In the genomic region with DNA sequence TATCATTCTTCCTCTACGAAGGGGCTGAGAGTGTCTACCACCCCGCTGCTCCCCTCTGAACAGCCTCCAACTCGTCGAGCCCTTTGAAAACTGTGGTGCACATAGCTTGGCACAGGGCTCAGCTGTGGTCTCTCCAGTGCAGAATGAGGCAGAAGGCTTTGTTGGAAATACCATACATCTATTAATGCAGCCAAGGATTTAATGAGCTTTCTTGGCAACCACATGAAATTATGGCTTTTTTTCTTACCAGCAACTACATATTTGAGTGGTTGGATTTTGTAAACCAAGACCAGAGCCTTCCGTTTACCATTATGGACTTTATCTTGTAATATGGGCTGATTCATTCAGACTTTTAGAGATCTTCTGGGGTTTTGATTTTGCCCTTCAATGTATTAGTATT, we compare ENCODE assay signal across 26 cellular contexts.
DNase-seq lines count a peak whose midpoint lies in the region; ATAC-seq and TF ChIP-seq lines count a peak whose summit lies in the region.
"Had no signal": no experiment of that assay in that cellular context is flagged by ENCODE, and none has a peak within 500 bp of the region (broad histone marks: within the 10 kb centered on the region; RNA-seq: fewer than 3 reads in every experiment).

No MANE protein-coding gene starts in this region.

- BruUV-seq in MCF 10A (replicated peaks; lab: Mats Ljungman, UMichigan), result no TSS peak

- peak overlapping the region; percentile 96 for H3K27ac Mint-ChIP-seq in MCF 10A (ENCODE audit: low read depth, unreplicated experiment)
- no peak overlapping the region for H3K27ac Mint-ChIP-seq in stimulated activated effector memory CD8-positive, alpha-beta T cell treated with anti-CD3 and anti-CD28 coated beads, Interleukin-12 subunit alpha, Interleukin-12 subunit beta, amount 100 ng/mL, for 72 hours
- no peak overlapping the region for H3K27ac Mint-ChIP-seq in activated naive CD8-positive, alpha-beta T cell treated with anti-CD3 and anti-CD28 coated beads, Interleukin-2, amount 50 U/mL, for 24 hours
- H3K27ac Mint-ChIP-seq: activated CD8-positive, alpha-beta memory T cell treated with anti-CD3 and anti-CD28 coated beads, Interleukin-2, amount 10 ng/mL, durations not matched to agents 7 days and 5 days; activated naive CD4-positive, alpha-beta T cell treated with anti-CD3 and anti-CD28 coated beads, Interleukin-2, amount 10 ng/mL, durations not matched to agents 7 days and 5 days; activated T-cell treated with anti-CD3 and anti-CD28 coated beads, Interleukin-2, amount 50 U/mL, for 72 hours; stimulated activated naive B cell treated with anti-CD40 and anti-IgM and Interleukin-4, amounts not matched to agents 10 μg/mL and 1 μg/mL and 100 μg/mL, for 72 hours had no signal

- H3K4me1 ChIP-seq in OCI-LY1 (ENCODE audit: insufficient read depth, low read length, severe bottlenecking) (peaks cover 39% of the 10 kb centered on the region), neuronal stem cell (ENCODE audit: control insufficient read depth in 2 of 2, insufficient read depth in 1 of 2, low read depth in 1 of 2, low read length in 2 of 2) (peaks cover 0 to 12% of the 10 kb centered on the region in 2 donors), MM.1S (ENCODE audit: low read length) (no peaks in the 10 kb centered on the region)

- H3K4me3 ChIP-seq in OCI-LY1 (ENCODE audit: low read depth, low read length, poor library complexity, severe bottlenecking) (no peak overlapping the region), neuronal stem cell (ENCODE audit: low read length in 2 of 2) (no peak overlapping the region), MM.1S (ENCODE audit: low read length) (no peak overlapping the region)
- H3K4me3 ChIP-seq: dorsolateral prefrontal cortex, SK-N-MC, spleen had no signal

- H3K4me2 ChIP-seq in OCI-LY1 (ENCODE audit: low read length) (no peak overlapping the region), neuronal stem cell (ENCODE audit: insufficient read depth, low read length, poor library complexity, severe bottlenecking) (no peak overlapping the region), MM.1S (ENCODE audit: low read depth, low read length) (no peak overlapping the region)

- TF ChIP-seq CTCF in 22Rv1 (IDR thresholded peaks at IDR 0.05) (no peak), OCI-LY1 (IDR thresholded peaks at IDR 0.05; ENCODE audit: low read length) (no peak), MCF 10A (IDR thresholded peaks at IDR 0.05; ENCODE audit: unreplicated experiment) (no peak), MM.1S (IDR thresholded peaks at IDR 0.05; ENCODE audit: low read length) (no peak)

- H3K27me3 Mint-ChIP-seq in MCF 10A (ENCODE audit: insufficient read depth, unreplicated experiment), result no peaks in the 10 kb centered on the region
- no peaks in the 10 kb centered on the region for H3K27me3 Mint-ChIP-seq in activated naive CD8-positive, alpha-beta T cell treated with anti-CD3 and anti-CD28 coated beads, Interleukin-2, amount 50 U/mL, for 24 hours
- H3K27me3 Mint-ChIP-seq: stimulated activated naive B cell treated with anti-CD40 and anti-IgM and Interleukin-4, amounts not matched to agents 10 μg/mL and 1 μg/mL and 100 μg/mL, for 72 hours had no signal

- no peaks in the 10 kb centered on the region for H3K36me3 Mint-ChIP-seq in MCF 10A (ENCODE audit: insufficient read depth, unreplicated experiment)
- no peaks in the 10 kb centered on the region for H3K36me3 Mint-ChIP-seq in stimulated activated effector memory CD8-positive, alpha-beta T cell treated with anti-CD3 and anti-CD28 coated beads, Interleukin-12 subunit alpha, Interleukin-12 subunit beta, amount 100 ng/mL, for 72 hours
- no peaks in the 10 kb centered on the region for H3K36me3 Mint-ChIP-seq in activated naive CD8-positive, alpha-beta T cell treated with anti-CD3 and anti-CD28 coated beads, Interleukin-2, amount 50 U/mL, for 24 hours (ENCODE audit: low read depth)
- H3K36me3 Mint-ChIP-seq: activated CD8-positive, alpha-beta memory T cell treated with anti-CD3 and anti-CD28 coated beads, Interleukin-2, amount 10 ng/mL, durations not matched to agents 7 days and 5 days; activated naive CD4-positive, alpha-beta T cell treated with anti-CD3 and anti-CD28 coated beads, Interleukin-2, amount 10 ng/mL, durations not matched to agents 7 days and 5 days; stimulated activated naive B cell treated with anti-CD40 and anti-IgM and Interleukin-4, amounts not matched to agents 10 μg/mL and 1 μg/mL and 100 μg/mL, for 72 hours had no signal

- POLR2A ChIA-PET in MCF 10A (lab: Yijun Ruan, JAX), result interaction anchor here (1.1 kb wide), 1 partner anchor 24 kb away, joined by 3 read pairs; no protein-coding TSS in a partner anchor

- no peak overlapping the region for H2BK15ac ChIP-seq in neuronal stem cell (ENCODE audit: low read length)

- peaks cover 17% of the 10 kb centered on the region for H3K4me1 Mint-ChIP-seq in MCF 10A (ENCODE audit: insufficient read depth, unreplicated experiment)
- peaks cover 9% of the 10 kb centered on the region for H3K4me1 Mint-ChIP-seq in stimulated activated effector memory CD8-positive, alpha-beta T cell treated with anti-CD3 and anti-CD28 coated beads, Interleukin-12 subunit alpha, Interleukin-12 subunit beta, amount 100 ng/mL, for 72 hours
- H3K4me1 Mint-ChIP-seq in activated naive CD8-positive, alpha-beta T cell treated with anti-CD3 and anti-CD28 coated beads, Interleukin-2, amount 50 U/mL, for 24 hours, result no peaks in the 10 kb centered on the region

- no peaks in the 10 kb centered on the region for H3K79me1 ChIP-seq in neuronal stem cell (ENCODE audit: low read depth, low read length)

- H3K36me3 ChIP-seq in OCI-LY1 (ENCODE audit: insufficient read depth, low read length) (no peaks in the 10 kb centered on the region), neuronal stem cell (replicated peaks in 1 of 2; ENCODE audit: control insufficient read depth in 2 of 2, insufficient read depth in 2 of 2, low read length in 2 of 2) (no peaks in the 10 kb centered on the region), MM.1S (replicated peaks; ENCODE audit: insufficient read depth, low read length) (no peaks in the 10 kb centered on the region)
- H3K36me3 ChIP-seq: spleen had no signal

- H3K9me2 ChIP-seq in OCI-LY1 (ENCODE audit: low read depth, low read length) (no peaks in the 10 kb centered on the region), MM.1S (replicated peaks; ENCODE audit: insufficient read depth, low read length) (no peaks in the 10 kb centered on the region)

- H2AK5ac ChIP-seq in neuronal stem cell (ENCODE audit: low read depth, low read length), result no peak overlapping the region

- H3K27ac ChIP-seq in 22Rv1 (peak overlapping the region; percentile 97), OCI-LY1 (ENCODE audit: low read depth, low read length, poor library complexity, severe bottlenecking) (peak overlapping the region; percentile 87), neuronal stem cell (replicated peaks; ENCODE audit: low read length) (no peak overlapping the region), MM.1S (ENCODE audit: low read length) (no peak overlapping the region)
- H3K27ac ChIP-seq: dorsolateral prefrontal cortex, SK-N-MC had no signal

- H3K9me3 ChIP-seq in OCI-LY1 (ENCODE audit: low read length) (no peaks in the 10 kb centered on the region), neuronal stem cell (replicated peaks in 1 of 2; ENCODE audit: control insufficient read depth in 2 of 2, insufficient read depth in 1 of 2, low read depth in 1 of 2, low read length in 2 of 2) (no peaks in the 10 kb centered on the region), MM.1S (replicated peaks; ENCODE audit: insufficient read depth, low read length) (no peaks in the 10 kb centered on the region)
- H3K9me3 ChIP-seq: spleen had no signal

- H3K4me3 Mint-ChIP-seq in MCF 10A (ENCODE audit: unreplicated experiment), result no peak overlapping the region
- no peak overlapping the region for H3K4me3 Mint-ChIP-seq in stimulated activated effector memory CD8-positive, alpha-beta T cell treated with anti-CD3 and anti-CD28 coated beads, Interleukin-12 subunit alpha, Interleukin-12 subunit beta, amount 100 ng/mL, for 72 hours
- H3K4me3 Mint-ChIP-seq in activated naive CD8-positive, alpha-beta T cell treated with anti-CD3 and anti-CD28 coated beads, Interleukin-2, amount 50 U/mL, for 24 hours, result no peak overlapping the region
- H3K4me3 Mint-ChIP-seq: activated CD8-positive, alpha-beta memory T cell treated with anti-CD3 and anti-CD28 coated beads, Interleukin-2, amount 10 ng/mL, durations not matched to agents 7 days and 5 days; activated naive CD4-positive, alpha-beta T cell treated with anti-CD3 and anti-CD28 coated beads, Interleukin-2, amount 10 ng/mL, durations not matched to agents 7 days and 5 days; activated T-cell treated with anti-CD3 and anti-CD28 coated beads, Interleukin-2, amount 50 U/mL, for 72 hours; stimulated activated naive B cell treated with anti-CD40 and anti-IgM and Interleukin-4, amounts not matched to agents 10 μg/mL and 1 μg/mL and 100 μg/mL, for 72 hours; T-helper 17 cell had no signal

- peak overlapping the region; percentile 65 for H3K18ac ChIP-seq in neuronal stem cell (ENCODE audit: low read length)

- H3K14ac ChIP-seq in neuronal stem cell (ENCODE audit: low read length), result no peak overlapping the region

- H2BK5ac ChIP-seq in neuronal stem cell (ENCODE audit: low read length), result no peak overlapping the region

- H4K91ac ChIP-seq in neuronal stem cell (ENCODE audit: low read depth, low read length, poor library complexity), result no peak overlapping the region

- H2BK12ac ChIP-seq in neuronal stem cell (ENCODE audit: low read length), result no peak overlapping the region

- H2BK120ac ChIP-seq in neuronal stem cell (ENCODE audit: low read depth, low read length), result peak overlapping the region; percentile 6

- no peaks in the 10 kb centered on the region for H3K27me3 ChIP-seq in OCI-LY1 (ENCODE audit: insufficient read depth, low read length)
- H3K27me3 ChIP-seq in neuronal stem cell (ENCODE audit: control insufficient read depth in 3 of 3, insufficient read depth in 3 of 3, low read depth in 1 of 3, low read length in 3 of 3), result no peaks in the 10 kb centered on the region
- no peaks in the 10 kb centered on the region for H3K27me3 ChIP-seq in MM.1S (replicated peaks; ENCODE audit: insufficient read depth, low read length)
- H3K27me3 ChIP-seq: dorsolateral prefrontal cortex, spleen had no signal

- no peak for ATAC-seq in stimulated activated effector memory CD8-positive, alpha-beta T cell treated with anti-CD3 and anti-CD28 coated beads, Interleukin-12 subunit alpha, Interleukin-12 subunit beta, amount 100 ng/mL, for 72 hours
- ATAC-seq in activated naive CD8-positive, alpha-beta T cell treated with anti-CD3 and anti-CD28 coated beads, Interleukin-2, amount 50 U/mL, for 24 hours, result no peak
- ATAC-seq: activated CD8-positive, alpha-beta memory T cell treated with anti-CD3 and anti-CD28 coated beads, Interleukin-2, amount 10 ng/mL, durations not matched to agents 7 days and 5 days; activated T-cell treated with anti-CD3 and anti-CD28 coated beads, Interleukin-2, amount 50 U/mL, for 72 hours; left cardiac atrium; stimulated activated naive B cell treated with anti-CD40 and anti-IgM and Interleukin-4, amounts not matched to agents 10 μg/mL and 1 μg/mL and 100 μg/mL, for 72 hours; T-helper 17 cell had no signal

- no peak overlapping the region for H4K8ac ChIP-seq in neuronal stem cell (ENCODE audit: low read depth, low read length)

- DNase-seq in MCF 10A (ENCODE audit: unreplicated experiment) (no peak), neuronal stem cell (ENCODE audit: low spot score) (no peak), MM.1S (no peak), DMS153 treated with DMSO at 0.1 percent for 48 hours (lab: John Stamatoyannopoulos, UW; ENCODE audit: unreplicated experiment) (no peak)
- DNase-seq in stimulated activated effector memory CD8-positive, alpha-beta T cell treated with anti-CD3 and anti-CD28 coated beads, Interleukin-12 subunit alpha, Interleukin-12 subunit beta, amount 100 ng/mL, for 72 hours (ENCODE audit: low spot score in 2 of 2), result no peak
- no peak for DNase-seq in activated naive CD8-positive, alpha-beta T cell treated with anti-CD3 and anti-CD28 coated beads, Interleukin-2, amount 50 U/mL, for 24 hours
- DNase-seq: activated CD4-positive, alpha-beta T cell treated with anti-CD3 and anti-CD28 coated beads for 48 hours; activated CD8-positive, alpha-beta memory T cell treated with anti-CD3 and anti-CD28 coated beads, Interleukin-2, amount 10 ng/mL, durations not matched to agents 7 days and 5 days; activated naive CD4-positive, alpha-beta T cell treated with anti-CD3 and anti-CD28 coated beads, Interleukin-2, amount 10 ng/mL, durations not matched to agents 7 days and 5 days; activated T-cell treated with anti-CD3 and anti-CD28 coated beads, Interleukin-2, amount 50 U/mL, for 72 hours; dorsolateral prefrontal cortex; GF-D8; head of caudate nucleus; KG1; left cardiac atrium; NCI-H2171; NCI-H526 treated with DMSO at 0.1 percent for 48 hours; nucleus accumbens; RPMI8226; spleen; stimulated activated CD4-positive, alpha-beta T cell treated with anti-CD3 and anti-CD28 coated beads, Interleukin-4, amount 100 ng/mL, for 1 hour; stimulated activated naive B cell treated with anti-CD40 and anti-IgM and Interleukin-4, amounts not matched to agents 10 μg/mL and 1 μg/mL and 100 μg/mL, for 72 hours; T-helper 17 cell had no signal

- no peak overlapping the region for H3K4ac ChIP-seq in neuronal stem cell (ENCODE audit: low read length)

- H3K9ac ChIP-seq in OCI-LY1 (ENCODE audit: low read length) (no peak overlapping the region), neuronal stem cell (ENCODE audit: low read depth, low read length, poor library complexity) (no peak overlapping the region), MM.1S (ENCODE audit: low read length) (no peak overlapping the region)

- H2AFZ ChIP-seq in OCI-LY1 (ENCODE audit: low read length), result no peak overlapping the region
- no peak overlapping the region for H2AFZ ChIP-seq in neuronal stem cell (ENCODE audit: low read length)
- H2AFZ ChIP-seq in MM.1S (ENCODE audit: low read length), result no peak overlapping the region

- H3K79me2 ChIP-seq in OCI-LY1 (ENCODE audit: insufficient read depth, low read length) (no peaks in the 10 kb centered on the region), MM.1S (ENCODE audit: low read length) (no peaks in the 10 kb centered on the region)

- CTCF ChIA-PET in MCF 10A (lab: Yijun Ruan, JAX), result interaction anchor here (0.6 to 0.7 kb wide), 4 partner anchors 35 to 262 kb away, joined by 3 to 4 read pairs (median 4); a partner anchor contains a TSS

- WGBS in neuronal stem cell (ENCODE audit: extremely low coverage in 2 of 2, insufficient read length in 2 of 2, insufficient replicate concordance in 1 of 2), 2 donors, result no CpG with 5 or more reads among the region's 5 CpGs

- H3F3A ChIP-seq in OCI-LY1 (ENCODE audit: insufficient read depth, low read length) (no peaks in the 10 kb centered on the region), MM.1S (ENCODE audit: insufficient read depth, low read length) (no peaks in the 10 kb centered on the region)

- H3K9me3 Mint-ChIP-seq in MCF 10A (ENCODE audit: unreplicated experiment), result no peaks in the 10 kb centered on the region
- H3K9me3 Mint-ChIP-seq in stimulated activated effector memory CD8-positive, alpha-beta T cell treated with anti-CD3 and anti-CD28 coated beads, Interleukin-12 subunit alpha, Interleukin-12 subunit beta, amount 100 ng/mL, for 72 hours, result no peaks in the 10 kb centered on the region
- H3K9me3 Mint-ChIP-seq in activated naive CD8-positive, alpha-beta T cell treated with anti-CD3 and anti-CD28 coated beads, Interleukin-2, amount 50 U/mL, for 24 hours, result no peaks in the 10 kb centered on the region
- H3K9me3 Mint-ChIP-seq: activated naive CD4-positive, alpha-beta T cell treated with anti-CD3 and anti-CD28 coated beads, Interleukin-2, amount 10 ng/mL, durations not matched to agents 7 days and 5 days; activated T-cell treated with anti-CD3 and anti-CD28 coated beads, Interleukin-2, amount 50 U/mL, for 72 hours had no signal

- H3K23ac ChIP-seq in neuronal stem cell (ENCODE audit: low read depth, low read length, poor library complexity), result no peak overlapping the region

- intact Hi-C loops in MCF 10A (cut with micrococcal nuclease), result no loop called here

- no peaks in the 10 kb centered on the region for H4K20me1 ChIP-seq in OCI-LY1 (ENCODE audit: insufficient read depth, low read length)
- H4K20me1 ChIP-seq in MM.1S (ENCODE audit: insufficient read depth, low read length), result no peaks in the 10 kb centered on the region

Comparison
In these comparisons a context has a peak if more than half of its experiments do, and no peak if none do; other contexts are left out.
1. H3K27ac ChIP-seq: peak in 22Rv1 (single experiment) and OCI-LY1 (single experiment); none in neuronal stem cell (single experiment) and MM.1S (single experiment).